9 cellular contexts compared by ENCODE assay signal in genomic region chrX:119067023-119067739, GRCh38. TPM values are rescaled to one million over a fixed set of nuclear protein-coding genes. Genes with fewer than 3 reads are reported as not detected.
DNase-seq lines count a peak whose midpoint lies in the region; ATAC-seq and TF ChIP-seq lines count a peak whose summit lies in the region.
"Had no signal": no experiment of that assay in that cellular context is flagged by ENCODE, and none has a peak within 500 bp of the region (broad histone marks: within the 10 kb centered on the region; RNA-seq: fewer than 3 reads in every experiment).

No MANE protein-coding gene starts in this region.

- H2AFZ ChIP-seq in OCI-LY1 (ENCODE audit: low read length): no peak overlapping the region

- H3K27ac Mint-ChIP-seq in glutamatergic neuron (ENCODE audit: unreplicated experiment): no peak overlapping the region
- H3K27ac Mint-ChIP-seq: T-helper 1 cell treated with Interleukin-12 subunit alpha and Interleukin-12 subunit beta and Interleukin-4 antibody, amounts not matched to agents 30 μg/mL and 1 μg/mL, for 36 hours had no signal

- WGBS in psoas muscle, 3 donors: 1 to 2% (median 2%) methylated on average over 7 of the region's 7 CpGs

- no peak overlapping the region for H3K9ac ChIP-seq in OCI-LY1 (ENCODE audit: low read length)

- H3K27me3 ChIP-seq in OCI-LY1 (ENCODE audit: insufficient read depth, low read length): no peaks in the 10 kb centered on the region
- no peaks in the 10 kb centered on the region for H3K27me3 ChIP-seq in psoas muscle (ENCODE audit: insufficient read depth in 3 of 3, low read length in 2 of 3)

- H3K9me2 ChIP-seq in OCI-LY1 (ENCODE audit: low read depth, low read length): no peaks in the 10 kb centered on the region

- ATAC-seq in HG03159 (IDR thresholded peaks at IDR 0.05; ENCODE audit: unreplicated experiment) (peak; percentile 54), psoas muscle (peak; percentile 68 to 85 (median 74)), HG03342 (IDR thresholded peaks at IDR 0.05; ENCODE audit: unreplicated experiment) (no peak), GM21723 (IDR thresholded peaks at IDR 0.05; ENCODE audit: unreplicated experiment) (no peak)

- H3K4me2 ChIP-seq in OCI-LY1 (ENCODE audit: low read length): no peak overlapping the region

- H3K36me3 Mint-ChIP-seq in glutamatergic neuron (ENCODE audit: unreplicated experiment): no peaks in the 10 kb centered on the region

- H3K36me3 ChIP-seq in OCI-LY1 (ENCODE audit: insufficient read depth, low read length) (no peaks in the 10 kb centered on the region), psoas muscle (ENCODE audit: insufficient read depth in 1 of 2, low read depth in 1 of 2) (no peaks in the 10 kb centered on the region)

- H3K27me3 Mint-ChIP-seq in glutamatergic neuron (ENCODE audit: unreplicated experiment): peaks cover 3% of the 10 kb centered on the region

- H3K79me2 ChIP-seq in OCI-LY1 (ENCODE audit: insufficient read depth, low read length): no peaks in the 10 kb centered on the region

- H3K4me3 ChIP-seq in OCI-LY1 (ENCODE audit: low read depth, low read length, poor library complexity, severe bottlenecking) (no peak overlapping the region), psoas muscle (no peak overlapping the region)

- H3K27ac ChIP-seq in OCI-LY1 (ENCODE audit: low read depth, low read length, poor library complexity, severe bottlenecking) (no peak overlapping the region), psoas muscle (no peak overlapping the region)

- H3K4me1 Mint-ChIP-seq in glutamatergic neuron (ENCODE audit: low read depth, unreplicated experiment): no peaks in the 10 kb centered on the region

- DNase-seq in DMS114 treated with DMSO at 0.1 percent for 48 hours (lab: John Stamatoyannopoulos, UW; ENCODE audit: unreplicated experiment): peak; percentile 2
- peak; percentile 25 for DNase-seq in activated naive CD4-positive, alpha-beta T cell treated with Interleukin-2 at 50 U/mL for 16 hours
- peak; percentile 57 for DNase-seq in glutamatergic neuron
- peak; percentile 49 to 60 for DNase-seq in psoas muscle

- no peaks in the 10 kb centered on the region for H3F3A ChIP-seq in OCI-LY1 (ENCODE audit: insufficient read depth, low read length)

- H3K4me1 ChIP-seq in OCI-LY1 (ENCODE audit: insufficient read depth, low read length, severe bottlenecking) (no peaks in the 10 kb centered on the region), psoas muscle (no peaks in the 10 kb centered on the region)

- H3K9me3 ChIP-seq in OCI-LY1 (ENCODE audit: low read length) (no peaks in the 10 kb centered on the region), psoas muscle (no peaks in the 10 kb centered on the region)

- H3K9me3 Mint-ChIP-seq in glutamatergic neuron (ENCODE audit: unreplicated experiment): no peaks in the 10 kb centered on the region
- H3K9me3 Mint-ChIP-seq: T-helper 1 cell treated with Interleukin-12 subunit alpha and Interleukin-12 subunit beta and Interleukin-4 antibody, amounts not matched to agents 30 μg/mL and 1 μg/mL, for 36 hours had no signal

- no peaks in the 10 kb centered on the region for H4K20me1 ChIP-seq in OCI-LY1 (ENCODE audit: insufficient read depth, low read length)

- intact Hi-C loops in psoas muscle (cut with DNase I): loop anchor here (2.0 to 5.0 kb wide), 2 partner anchors 220 to 226 kb away; no protein-coding TSS in a partner anchor

- no peak overlapping the region for H3K4me3 Mint-ChIP-seq in glutamatergic neuron (ENCODE audit: unreplicated experiment)
- H3K4me3 Mint-ChIP-seq: T-helper 1 cell treated with Interleukin-12 subunit alpha and Interleukin-12 subunit beta and Interleukin-4 antibody, amounts not matched to agents 30 μg/mL and 1 μg/mL, for 36 hours had no signal

- peak; percentile 58 for TF ChIP-seq CTCF in OCI-LY1 (IDR thresholded peaks at IDR 0.05; ENCODE audit: low read length)
- peak; percentile 59 for TF ChIP-seq CTCF in glutamatergic neuron (IDR thresholded peaks at IDR 0.05; ENCODE audit: partially characterized antibody, unreplicated experiment)
- TF ChIP-seq CTCF in psoas muscle (IDR thresholded peaks at IDR 0.05): peak; percentile 70

RNA-seq across cellular contexts. Expression of gene CT47C1, which starts 5.6 kb away (rescaled TPM):
- total RNA-seq in glutamatergic neuron (ENCODE audit: unreplicated experiment): not detected
- total RNA-seq in psoas muscle: not detected
- polyA plus RNA-seq in psoas muscle: not detected

Comparison
In these comparisons a context has a peak if more than half of its experiments do, and no peak if none do; other contexts are left out.
1. DNase-seq: peak in every context shown above with its lines; median percentile 57 in glutamatergic neuron; 54 in psoas muscle; 25 in activated naive CD4-positive, alpha-beta T cell treated with Interleukin-2 at 50 U/mL for 16 hours; 2 in DMS114 treated with DMSO at 0.1 percent for 48 hours.
2. ATAC-seq: peak in HG03159 (single experiment) and psoas muscle (4 of 4); none in HG03342 (single experiment) and GM21723 (single experiment).
3. Peak in every context shown above with its lines, with median percentiles within 50 percentile points of each other: CTCF ChIP-seq.